Comparison of ENCODE assay signal across 8 cellular contexts in the genomic region with DNA sequence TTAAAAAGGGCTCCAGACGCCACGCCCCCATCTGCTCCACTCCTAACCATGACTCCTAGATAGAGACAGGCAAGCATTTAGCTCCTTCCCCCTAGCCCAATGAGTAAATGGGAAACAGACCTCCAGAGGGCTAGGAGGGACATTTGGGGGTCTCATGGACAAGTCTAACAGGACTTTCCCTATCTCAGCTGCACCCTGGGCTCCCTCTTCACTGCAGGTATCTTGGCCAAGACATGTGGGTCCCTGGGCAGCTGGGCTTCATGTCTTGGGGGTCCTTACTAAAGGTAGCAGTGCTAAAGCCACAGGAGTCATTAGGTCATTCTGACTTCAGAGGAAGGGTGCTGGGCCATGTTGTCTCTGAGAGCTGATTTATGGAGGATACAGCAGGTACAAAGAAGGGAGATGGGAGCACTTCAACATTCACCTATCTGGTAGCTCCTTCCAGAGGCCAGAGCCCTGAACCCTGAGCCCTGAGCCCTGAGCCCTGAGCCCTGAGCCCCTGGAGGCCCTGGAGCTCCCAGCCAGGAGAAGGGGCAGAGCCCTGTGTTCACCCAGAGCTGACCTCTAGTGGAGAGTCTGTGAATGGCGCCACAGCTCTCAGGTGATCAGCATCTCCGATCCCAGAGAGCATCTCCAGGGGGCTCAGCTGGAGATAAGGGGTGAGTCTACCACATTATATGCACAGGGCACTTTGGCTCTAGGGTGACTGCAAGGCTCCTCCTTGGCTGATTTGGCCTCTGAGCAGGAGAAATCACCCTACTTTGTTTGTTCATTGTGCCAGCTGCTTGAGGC. TPM values are rescaled to one million over a fixed set of nuclear protein-coding genes. Genes with fewer than 3 reads are reported as not detected.
DNase-seq lines count a peak whose midpoint lies in the region; ATAC-seq and TF ChIP-seq lines count a peak whose summit lies in the region.

No MANE protein-coding gene starts in this region.

- H3K4me2 ChIP-seq in hepatocyte: no peak overlapping the region

- TF ChIP-seq CTCF in hepatocyte (IDR thresholded peaks at IDR 0.05; ENCODE audit: poor library complexity): peak; percentile 43

- H3K27me3 ChIP-seq in hepatocyte: no peaks in the 10 kb centered on the region

- no peaks in the 10 kb centered on the region for H3K9me3 Mint-ChIP-seq in activated T-cell treated with anti-CD3 and anti-CD28 coated beads, Interleukin-2, amount 50 U/mL, for 72 hours
- no peaks in the 10 kb centered on the region for H3K9me3 Mint-ChIP-seq in stimulated activated effector memory CD8-positive, alpha-beta T cell treated with anti-CD3 and anti-CD28 coated beads, Interleukin-12 subunit alpha, Interleukin-12 subunit beta, amount 100 ng/mL, for 72 hours
- no peaks in the 10 kb centered on the region for H3K9me3 Mint-ChIP-seq in stimulated activated memory B cell treated with anti-CD40 and anti-IgM and Interleukin-4, amounts not matched to agents 10 μg/mL and 1 μg/mL and 100 μg/mL, for 72 hours

- no peak overlapping the region for H2AFZ ChIP-seq in hepatocyte

- ATAC-seq in GM21723 (IDR thresholded peaks at IDR 0.05; ENCODE audit: unreplicated experiment): peak; percentile 66
- peak in 1 of 2 donors; percentile 44 for ATAC-seq in activated T-cell treated with anti-CD3 and anti-CD28 coated beads, Interleukin-2, amount 50 U/mL, for 72 hours (replicated peaks in 1 of 2)
- peak; percentile 17 for ATAC-seq in stimulated activated effector memory CD8-positive, alpha-beta T cell treated with anti-CD3 and anti-CD28 coated beads, Interleukin-12 subunit alpha, Interleukin-12 subunit beta, amount 100 ng/mL, for 72 hours
- ATAC-seq in stimulated activated memory B cell treated with anti-CD40 and anti-IgM and Interleukin-4, amounts not matched to agents 10 μg/mL and 1 μg/mL and 100 μg/mL, for 72 hours: no peak

- H3K4me3 ChIP-seq in hepatocyte: no peak overlapping the region

- no peaks in the 10 kb centered on the region for H3K79me2 ChIP-seq in hepatocyte

- no peaks in the 10 kb centered on the region for H3K36me3 Mint-ChIP-seq in activated T-cell treated with anti-CD3 and anti-CD28 coated beads, Interleukin-2, amount 50 U/mL, for 72 hours (ENCODE audit: insufficient read depth in 2 of 2)
- no peaks in the 10 kb centered on the region for H3K36me3 Mint-ChIP-seq in stimulated activated effector memory CD8-positive, alpha-beta T cell treated with anti-CD3 and anti-CD28 coated beads, Interleukin-12 subunit alpha, Interleukin-12 subunit beta, amount 100 ng/mL, for 72 hours
- H3K36me3 Mint-ChIP-seq in stimulated activated memory B cell treated with anti-CD40 and anti-IgM and Interleukin-4, amounts not matched to agents 10 μg/mL and 1 μg/mL and 100 μg/mL, for 72 hours: no peaks in the 10 kb centered on the region

- H3K4me1 Mint-ChIP-seq in activated T-cell treated with anti-CD3 and anti-CD28 coated beads, Interleukin-2, amount 50 U/mL, for 72 hours (ENCODE audit: low read depth): no peaks in the 10 kb centered on the region
- no peaks in the 10 kb centered on the region for H3K4me1 Mint-ChIP-seq in stimulated activated effector memory CD8-positive, alpha-beta T cell treated with anti-CD3 and anti-CD28 coated beads, Interleukin-12 subunit alpha, Interleukin-12 subunit beta, amount 100 ng/mL, for 72 hours
- no peaks in the 10 kb centered on the region for H3K4me1 Mint-ChIP-seq in stimulated activated memory B cell treated with anti-CD40 and anti-IgM and Interleukin-4, amounts not matched to agents 10 μg/mL and 1 μg/mL and 100 μg/mL, for 72 hours

- no peaks in the 10 kb centered on the region for H3K9me2 ChIP-seq in hepatocyte (replicated peaks; ENCODE audit: insufficient read depth)

- DNase-seq in SKM-1 treated with dmso at 0.1 percent for 144 hours (lab: John Stamatoyannopoulos, UW; ENCODE audit: unreplicated experiment) (peak; percentile 52), SKM-1 (lab: John Stamatoyannopoulos, UW; ENCODE audit: unreplicated experiment) (no peak), Kasumi-1 (lab: John Stamatoyannopoulos, UW) (peak; percentile 37 to 64), hepatocyte (ENCODE audit: low spot score) (peak; percentile 61)
- DNase-seq in activated T-cell treated with anti-CD3 and anti-CD28 coated beads, Interleukin-2, amount 50 U/mL, for 72 hours: peak; percentile 36 to 39
- DNase-seq in stimulated activated effector memory CD8-positive, alpha-beta T cell treated with anti-CD3 and anti-CD28 coated beads, Interleukin-12 subunit alpha, Interleukin-12 subunit beta, amount 100 ng/mL, for 72 hours (ENCODE audit: low spot score in 2 of 2): peak in 1 of 2 donors; percentile 61

- no peak overlapping the region for H3K27ac ChIP-seq in hepatocyte

- no peaks in the 10 kb centered on the region for H3K27me3 Mint-ChIP-seq in activated T-cell treated with anti-CD3 and anti-CD28 coated beads, Interleukin-2, amount 50 U/mL, for 72 hours (ENCODE audit: low read depth)
- peaks cover 31% of the 10 kb centered on the region for H3K27me3 Mint-ChIP-seq in stimulated activated memory B cell treated with anti-CD40 and anti-IgM and Interleukin-4, amounts not matched to agents 10 μg/mL and 1 μg/mL and 100 μg/mL, for 72 hours

- H3K4me3 Mint-ChIP-seq in activated T-cell treated with anti-CD3 and anti-CD28 coated beads, Interleukin-2, amount 50 U/mL, for 72 hours: no peak overlapping the region
- no peak overlapping the region for H3K4me3 Mint-ChIP-seq in stimulated activated effector memory CD8-positive, alpha-beta T cell treated with anti-CD3 and anti-CD28 coated beads, Interleukin-12 subunit alpha, Interleukin-12 subunit beta, amount 100 ng/mL, for 72 hours
- H3K4me3 Mint-ChIP-seq in stimulated activated memory B cell treated with anti-CD40 and anti-IgM and Interleukin-4, amounts not matched to agents 10 μg/mL and 1 μg/mL and 100 μg/mL, for 72 hours: no peak overlapping the region

- no peak overlapping the region for H3K27ac Mint-ChIP-seq in activated T-cell treated with anti-CD3 and anti-CD28 coated beads, Interleukin-2, amount 50 U/mL, for 72 hours
- H3K27ac Mint-ChIP-seq in stimulated activated effector memory CD8-positive, alpha-beta T cell treated with anti-CD3 and anti-CD28 coated beads, Interleukin-12 subunit alpha, Interleukin-12 subunit beta, amount 100 ng/mL, for 72 hours: no peak overlapping the region
- H3K27ac Mint-ChIP-seq in stimulated activated memory B cell treated with anti-CD40 and anti-IgM and Interleukin-4, amounts not matched to agents 10 μg/mL and 1 μg/mL and 100 μg/mL, for 72 hours: no peak overlapping the region

- no peaks in the 10 kb centered on the region for H4K20me1 ChIP-seq in hepatocyte (ENCODE audit: insufficient read depth, poor library complexity, severe bottlenecking)

- H3K4me1 ChIP-seq in hepatocyte (ENCODE audit: insufficient read depth): no peaks in the 10 kb centered on the region

- WGBS in hepatocyte (ENCODE audit: low lambda C conversion rate, missing lambda C conversion rate): 50% methylated on average over 4 of the region's 4 CpGs

- H3K9me3 ChIP-seq in hepatocyte (ENCODE audit: low read depth): no peaks in the 10 kb centered on the region

- H3K36me3 ChIP-seq in hepatocyte (replicated peaks; ENCODE audit: insufficient read depth, low read depth): no peaks in the 10 kb centered on the region

RNA-seq across cellular contexts. Expression of gene EPHB1, which starts 40.1 kb away (rescaled TPM):
- total RNA-seq in activated T-cell treated with anti-CD3 and anti-CD28 coated beads, Interleukin-2, amount 50 U/mL, for 72 hours: 1 to 10 TPM in 1 of 2 donors, under 1 TPM in 1; 0.43 to 1.3 TPM
- 2.3 and 3.3 TPM in 2 replicates for total RNA-seq in hepatocyte
- polyA plus RNA-seq in hepatocyte: 4.5 and 5.6 TPM in 2 replicates
